ENCODE assay signal across 20 cellular contexts in the genomic region with DNA sequence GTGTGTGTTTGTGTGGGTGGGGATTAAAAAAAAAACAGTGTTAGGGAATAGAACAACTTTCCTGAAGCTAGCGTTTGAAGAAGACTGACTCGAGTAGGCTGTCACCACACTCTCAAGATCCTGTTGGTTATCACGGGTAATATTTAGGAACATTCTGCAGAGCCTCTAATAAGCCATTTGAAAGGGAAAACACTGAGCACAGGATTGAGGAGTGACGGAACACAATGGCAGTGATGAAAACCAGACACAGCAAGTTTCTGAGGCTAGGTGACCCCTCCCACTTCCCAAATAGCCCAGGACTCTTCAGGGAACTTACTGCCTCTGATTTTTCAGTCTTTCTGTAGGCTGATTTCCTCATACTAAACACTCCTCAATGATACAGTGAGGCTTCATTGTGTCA.
"Had no signal": no experiment of that assay in that cellular context is flagged by ENCODE, and none has a peak within 500 bp of the region (broad histone marks: within the 10 kb centered on the region; RNA-seq: fewer than 3 reads in every experiment).

No MANE protein-coding gene starts in this region.

- H3K27me3 ChIP-seq: ovary, thyroid gland had no signal

- DNase-seq: activated CD4-positive, alpha-beta memory T cell treated with anti-CD3 and anti-CD28 coated beads, Interleukin-2, amount 10 ng/mL, durations not matched to agents 7 days and 5 days; activated CD4-positive, alpha-beta T cell treated with anti-CD3 and anti-CD28 coated beads, Interleukin-2, amount 10 ng/mL, durations not matched to agents 24 days and 14 days; activated CD8-positive, alpha-beta memory T cell treated with anti-CD3 and anti-CD28 coated beads, Interleukin-2, amount 10 ng/mL, durations not matched to agents 7 days and 5 days; activated effector memory CD4-positive, alpha-beta T cell treated with anti-CD3 and anti-CD28 coated beads, Interleukin-2, amount 50 U/mL, for 16 hours; activated naive CD4-positive, alpha-beta T cell treated with anti-CD3 and anti-CD28 coated beads, Interleukin-2, amount 10 ng/mL, durations not matched to agents 7 days and 5 days; activated T-cell treated with anti-CD3 and anti-CD28 coated beads for 4 hours; effector CD4-positive, alpha-beta T cell; foreskin melanocyte; left colon; lower lobe of right lung; naive thymus-derived CD8-positive, alpha-beta T cell; ovary; stimulated activated CD4-positive, alpha-beta T cell treated with anti-CD3 and anti-CD28 coated beads, Interleukin-12 subunit alpha, Interleukin-12 subunit beta, amount 100 ng/mL, for 4 hours; stimulated activated CD4-positive, alpha-beta T cell treated with anti-CD3 and anti-CD28 coated beads, Interleukin-4, amount 100 ng/mL, for 4 hours; substantia nigra; thyroid gland had no signal

- H3K36me3 ChIP-seq: lower lobe of right lung, ovary, prostate gland, thyroid gland had no signal

- H3K9me3 ChIP-seq: lower lobe of right lung, ovary, prostate gland, thyroid gland had no signal

- H3K27ac ChIP-seq: lower lobe of right lung, ovary, prostate gland, thyroid gland, VCaP had no signal

- ATAC-seq: activated CD4-positive, CD25-positive, alpha-beta regulatory T cell treated with anti-CD3 and anti-CD28 coated beads, Interleukin-2, amount 50 U/mL, for 24 hours; activated CD8-positive, alpha-beta memory T cell treated with anti-CD3 and anti-CD28 coated beads, Interleukin-2, amount 10 ng/mL, durations not matched to agents 7 days and 5 days; left colon; lower lobe of right lung; naive thymus-derived CD8-positive, alpha-beta T cell had no signal

- H3K4me3 ChIP-seq: lower lobe of right lung, ovary, prostate gland, thyroid gland had no signal

- H3K4me1 ChIP-seq: lower lobe of right lung, prostate gland, thyroid gland had no signal

- FAIRE-seq: islet of Langerhans had no signal
